15 cellular contexts compared by ENCODE assay signal in the genomic region with DNA sequence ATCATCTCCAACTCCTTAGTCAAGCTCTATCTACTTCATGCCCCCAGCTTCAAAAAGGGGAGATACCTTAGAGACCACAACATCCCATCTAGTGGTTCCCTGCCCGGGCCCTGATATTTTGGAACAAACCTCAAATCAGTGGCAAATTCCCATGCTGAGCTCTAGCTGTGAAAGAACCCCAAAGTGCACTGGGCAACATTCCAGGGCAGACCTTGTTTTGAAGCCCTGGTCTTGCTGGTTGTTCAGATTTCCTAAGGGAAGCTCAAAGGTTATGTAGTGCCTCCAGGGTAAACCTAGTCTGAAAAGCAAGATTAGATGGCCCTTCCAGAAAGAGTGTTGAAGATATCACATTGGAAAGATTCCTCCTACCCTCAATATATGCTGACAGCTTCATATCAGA. TPM values are rescaled to one million over a fixed set of nuclear protein-coding genes. Genes with fewer than 3 reads are reported as not detected.
DNase-seq lines count a peak whose midpoint lies in the region; ATAC-seq and TF ChIP-seq lines count a peak whose summit lies in the region.
"Had no signal": no experiment of that assay in that cellular context is flagged by ENCODE, and none has a peak within 500 bp of the region (broad histone marks: within the 10 kb centered on the region; RNA-seq: fewer than 3 reads in every experiment).

No MANE protein-coding gene starts in this region.

- peaks cover 81% of the 10 kb centered on the region for H3K4me1 Mint-ChIP-seq in activated CD8-positive, alpha-beta T cell treated with anti-CD3 and anti-CD28 coated beads for 36 hours (ENCODE audit: low read depth)

- CTCF ChIA-PET in activated CD8-positive, alpha-beta T cell treated with anti-CD3 and anti-CD28 coated beads for 36 hours (lab: Charles Lee), result interaction anchor here (0.7 to 3.4 kb wide), 8 partner anchors 13 to 251 kb away, joined by 3 to 15 read pairs (median 4); partner anchors contain the start of gene SLC35B1

- peak overlapping the region in 8 of 10 experiments; percentile 3 to 41 (median 35); a peak in 12 of 20 replicates for H3K4me3 ChIP-seq in BLaER1 treated with 17β-estradiol and CSF1 and Interleukin-3, amounts not matched to agents 10 nM and 100 nM
- peak overlapping the region; percentile 98; the same call in 1 of the 2 replicates for H3K4me3 ChIP-seq in GM08714 (ENCODE audit: low read length)
- H3K4me3 ChIP-seq in liver (ENCODE audit: low read depth in 1 of 3, low read length in 3 of 3), result no peak overlapping the region
- H3K4me3 ChIP-seq: heart left ventricle, vagina had no signal

- no peaks in the 10 kb centered on the region for H3K27me3 ChIP-seq in BLaER1 treated with 17β-estradiol and CSF1 and Interleukin-3, amounts not matched to agents 10 nM and 100 nM
- H3K27me3 ChIP-seq in liver (ENCODE audit: control insufficient read depth in 4 of 4, insufficient read depth in 4 of 4, low read length in 3 of 4), result no peaks in the 10 kb centered on the region
- H3K27me3 ChIP-seq: heart left ventricle, vagina had no signal

- no peak for TF ChIP-seq RAD21 in liver (IDR thresholded peaks at IDR 0.05)

- peaks cover 15% of the 10 kb centered on the region for H3K36me3 Mint-ChIP-seq in activated CD8-positive, alpha-beta T cell treated with anti-CD3 and anti-CD28 coated beads for 36 hours (ENCODE audit: low read depth)

- H3K4me2 ChIP-seq in BLaER1 treated with 17β-estradiol and CSF1 and Interleukin-3, amounts not matched to agents 10 nM and 100 nM, result peak overlapping the region; percentile 80 to 97 (median 94)
- H3K4me2 ChIP-seq: SK-N-SH had no signal

- DNase-seq in activated CD8-positive, alpha-beta T cell treated with anti-CD3 and anti-CD28 coated beads for 36 hours, result no peak
- no peak for DNase-seq in dedifferentiated amniotic fluid mesenchymal stem cell (ENCODE audit: extremely low spot score)
- DNase-seq in effector CD8-positive, alpha-beta T cell (lab: John Stamatoyannopoulos, UW), result no peak
- DNase-seq: heart left ventricle; NCI-H1105; NCI-H345; SK-N-SH; stimulated activated CD4-positive, alpha-beta T cell treated with anti-CD3 and anti-CD28 coated beads, Interleukin-2, amount 100 ng/mL, for 24 hours; WERI-Rb-1 had no signal

- intact Hi-C loops in activated CD8-positive, alpha-beta T cell treated with anti-CD3 and anti-CD28 coated beads for 36 hours (cut with micrococcal nuclease), result loop anchor here (5.0 kb wide), 1 partner anchor 35 kb away; no protein-coding TSS in a partner anchor

- peaks cover 0 to 72% (median 17%) of the 10 kb centered on the region in 11 experiments; a peak in 12 of 22 replicates for H3K36me3 ChIP-seq in BLaER1 treated with 17β-estradiol and CSF1 and Interleukin-3, amounts not matched to agents 10 nM and 100 nM
- H3K36me3 ChIP-seq in liver (ENCODE audit: control insufficient read depth in 4 of 4, insufficient read depth in 3 of 4, low read depth in 1 of 4, low read length in 3 of 4), result no peaks in the 10 kb centered on the region
- H3K36me3 ChIP-seq: vagina had no signal

- peaks cover 74 to 91% (median 90%) of the 10 kb centered on the region in 10 experiments for H3K4me1 ChIP-seq in BLaER1 treated with 17β-estradiol and CSF1 and Interleukin-3, amounts not matched to agents 10 nM and 100 nM
- peaks cover 6 to 28% (median 21%) of the 10 kb centered on the region in 4 donors for H3K4me1 ChIP-seq in liver (ENCODE audit: control insufficient read depth in 4 of 4, insufficient read depth in 4 of 4, low read length in 3 of 4)

- no peaks in the 10 kb centered on the region for H3K27me3 Mint-ChIP-seq in activated CD8-positive, alpha-beta T cell treated with anti-CD3 and anti-CD28 coated beads for 36 hours

- TF ChIP-seq CTCF in activated CD8-positive, alpha-beta T cell treated with anti-CD3 and anti-CD28 coated beads for 36 hours (IDR thresholded peaks at IDR 0.05), result no peak
- no peak for TF ChIP-seq CTCF in liver (IDR thresholded peaks at IDR 0.05; ENCODE audit: low read depth, low read length, missing input control)

- ATAC-seq in activated CD8-positive, alpha-beta T cell treated with anti-CD3 and anti-CD28 coated beads for 36 hours, result no peak
- ATAC-seq in GM19023 (IDR thresholded peaks at IDR 0.05; ENCODE audit: unreplicated experiment), result no peak
- ATAC-seq in GM18858 (IDR thresholded peaks at IDR 0.05; ENCODE audit: unreplicated experiment), result no peak
- ATAC-seq: heart left ventricle had no signal

- H3K27ac Mint-ChIP-seq in activated CD8-positive, alpha-beta T cell treated with anti-CD3 and anti-CD28 coated beads for 36 hours, result peak overlapping the region; percentile 94

- H3K27ac ChIP-seq in BLaER1 treated with 17β-estradiol and CSF1 and Interleukin-3, amounts not matched to agents 10 nM and 100 nM, result peak overlapping the region; percentile 32 to 100 (median 96); a peak in 20 of 22 replicates
- H3K27ac ChIP-seq in liver (ENCODE audit: low read depth in 1 of 2, low read length in 2 of 2), result peak overlapping the region; percentile 22 to 53
- H3K27ac ChIP-seq: vagina, WERI-Rb-1 had no signal

- no peaks in the 10 kb centered on the region for H4K20me1 ChIP-seq in BLaER1 treated with 17β-estradiol and CSF1 and Interleukin-3, amounts not matched to agents 10 nM and 100 nM

- H3K4me3 Mint-ChIP-seq in activated CD8-positive, alpha-beta T cell treated with anti-CD3 and anti-CD28 coated beads for 36 hours, result no peak overlapping the region

- no peaks in the 10 kb centered on the region for H3K9me3 ChIP-seq in BLaER1 treated with 17β-estradiol and CSF1 and Interleukin-3, amounts not matched to agents 10 nM and 100 nM (replicated peaks in 1 of 11)
- H3K9me3 ChIP-seq in liver (ENCODE audit: control insufficient read depth in 4 of 4, low read length in 3 of 4), result no peaks in the 10 kb centered on the region
- H3K9me3 ChIP-seq: heart left ventricle, SK-N-SH, vagina had no signal

- H3K9me3 Mint-ChIP-seq in activated CD8-positive, alpha-beta T cell treated with anti-CD3 and anti-CD28 coated beads for 36 hours, result no peaks in the 10 kb centered on the region

- WGBS in liver, result 39% methylated on average over 1 of the region's 1 CpG

- POLR2A ChIA-PET in activated CD8-positive, alpha-beta T cell treated with anti-CD3 and anti-CD28 coated beads for 36 hours (lab: Charles Lee), result interaction anchor here (1.2 to 3.6 kb wide), 7 partner anchors 8 to 51 kb away, joined by 3 to 58 read pairs (median 5); partner anchors contain the start of genes FAM117A and KAT7

- peak overlapping the region in 10 of 11 experiments; percentile 47 to 90 (median 72); a peak in 19 of 22 replicates for H3K9ac ChIP-seq in BLaER1 treated with 17β-estradiol and CSF1 and Interleukin-3, amounts not matched to agents 10 nM and 100 nM
- peak overlapping the region in 1 of 2 donors; percentile 20 for H3K9ac ChIP-seq in liver (ENCODE audit: low read depth in 1 of 2, low read length in 2 of 2)
- H3K9ac ChIP-seq: SK-N-SH had no signal

TF ChIP-seq in liver, 16 proteins besides CTCF, POLR2A, EP300 and RAD21:
- TF ChIP-seq SP1 (IDR thresholded peaks at IDR 0.05) (peak; percentile 53), RXRA (IDR thresholded peaks at IDR 0.05) (peak; percentile 32 to 41), HNF4G (IDR thresholded peaks at IDR 0.05) (peak; percentile 29), HNF4A (conservative IDR thresholded peaks at IDR 0.05) (peak; percentile 77 to 79)
- TF ChIP-seq, protein P1, sequence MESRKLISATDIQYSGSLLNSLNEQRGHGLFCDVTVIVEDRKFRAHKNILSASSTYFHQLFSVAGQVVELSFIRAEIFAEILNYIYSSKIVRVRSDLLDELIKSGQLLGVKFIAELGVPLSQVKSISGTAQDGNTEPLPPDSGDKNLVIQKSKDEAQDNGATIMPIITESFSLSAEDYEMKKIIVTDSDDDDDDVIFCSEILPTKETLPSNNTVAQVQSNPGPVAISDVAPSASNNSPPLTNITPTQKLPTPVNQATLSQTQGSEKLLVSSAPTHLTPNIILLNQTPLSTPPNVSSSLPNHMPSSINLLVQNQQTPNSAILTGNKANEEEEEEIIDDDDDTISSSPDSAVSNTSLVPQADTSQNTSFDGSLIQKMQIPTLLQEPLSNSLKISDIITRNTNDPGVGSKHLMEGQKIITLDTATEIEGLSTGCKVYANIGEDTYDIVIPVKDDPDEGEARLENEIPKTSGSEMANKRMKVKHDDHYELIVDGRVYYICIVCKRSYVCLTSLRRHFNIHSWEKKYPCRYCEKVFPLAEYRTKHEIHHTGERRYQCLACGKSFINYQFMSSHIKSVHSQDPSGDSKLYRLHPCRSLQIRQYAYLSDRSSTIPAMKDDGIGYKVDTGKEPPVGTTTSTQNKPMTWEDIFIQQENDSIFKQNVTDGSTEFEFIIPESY (IDR thresholded peaks at IDR 0.05), result no peak

RNA-seq across cellular contexts. Expression of gene FAM117A, which starts 16.3 kb away (rescaled TPM):
- 10 to 100 TPM; 19.7 to 23.0 TPM for total RNA-seq in activated CD8-positive, alpha-beta T cell treated with anti-CD3 and anti-CD28 coated beads for 36 hours
- 10 to 100 TPM in 1 of 2 donors, 1 to 10 TPM in 1; 6.4 to 39.3 TPM for total RNA-seq in liver
- 1 to 10 TPM; 4.5 to 4.6 TPM for polyA plus RNA-seq in liver

RNA-seq across cellular contexts. Expression of gene SLC35B1, which starts 39.9 kb away (rescaled TPM):
- total RNA-seq in activated CD8-positive, alpha-beta T cell treated with anti-CD3 and anti-CD28 coated beads for 36 hours, result 10 to 100 TPM; 38.6 to 46.6 TPM
- total RNA-seq in liver, result 10 to 100 TPM; 29.8 to 90.1 TPM
- polyA plus RNA-seq in liver, result 10 to 100 TPM; 67.0 to 86.5 TPM

RNA-seq across cellular contexts. Expression of gene KAT7, which starts 40.8 kb away (rescaled TPM):
- 10 to 100 TPM; 61.2 to 66.6 TPM for total RNA-seq in activated CD8-positive, alpha-beta T cell treated with anti-CD3 and anti-CD28 coated beads for 36 hours
- 10 to 100 TPM; 19.1 to 24.2 TPM for total RNA-seq in liver
- 1 to 10 TPM; 6.1 to 6.2 TPM for polyA plus RNA-seq in liver

Comparison
In these comparisons a context has a peak if more than half of its experiments do, and no peak if none do; other contexts are left out.
1. H3K4me3 ChIP-seq: peak in BLaER1 treated with 17β-estradiol and CSF1 and Interleukin-3, amounts not matched to agents 10 nM and 100 nM (8 of 10) and GM08714 (single experiment); none in liver (0 of 3).